Comparison of ENCODE assay signal across 18 cellular contexts in genomic region chr7:142152076-142152475, GRCh38. TPM values are rescaled to one million over a fixed set of nuclear protein-coding genes. Genes with fewer than 3 reads are reported as not detected.
DNase-seq lines count a peak whose midpoint lies in the region; ATAC-seq and TF ChIP-seq lines count a peak whose summit lies in the region.
"Had no signal": no experiment of that assay in that cellular context is flagged by ENCODE, and none has a peak within 500 bp of the region (broad histone marks: within the 10 kb centered on the region; RNA-seq: fewer than 3 reads in every experiment).

No MANE protein-coding gene starts in this region.

- no peaks in the 10 kb centered on the region for H3K36me3 ChIP-seq in psoas muscle (ENCODE audit: insufficient read depth in 1 of 2, low read depth in 1 of 2)
- H3K36me3 ChIP-seq: left lung, transverse colon had no signal

- DNase-seq in GM13977 (ENCODE audit: low spot score): peak; percentile 13
- peak; percentile 59 for DNase-seq in OCI-M2 (lab: John Stamatoyannopoulos, UW; ENCODE audit: unreplicated experiment)
- no peak for DNase-seq in kidney glomerular epithelial cell (lab: John Stamatoyannopoulos, UW)
- DNase-seq in DMS53 treated with DMSO at 0.1 percent for 48 hours (lab: John Stamatoyannopoulos, UW; ENCODE audit: unreplicated experiment): no peak
- no peak for DNase-seq in dorsolateral prefrontal cortex
- no peak for DNase-seq in psoas muscle
- DNase-seq: activated CD4-positive, alpha-beta T cell treated with anti-CD3 and anti-CD28 coated beads for 48 hours; activated T-cell treated with anti-CD3 and anti-CD28 coated beads, Interleukin-2, amount 50 U/mL, for 1 hour; H7; left lung; naive thymus-derived CD4-positive, alpha-beta T cell; NCI-H1105; NCI-H345; T-helper 1 cell; transverse colon had no signal

- 13 to 20% (median 20%) methylated on average over 1 of the region's 1 CpG for WGBS in psoas muscle, 3 donors

- no peak overlapping the region for H3K27ac ChIP-seq in dorsolateral prefrontal cortex
- no peak overlapping the region for H3K27ac ChIP-seq in psoas muscle
- H3K27ac ChIP-seq: left lung had no signal

- intact Hi-C loops in dorsolateral prefrontal cortex (cut with DNase I): no loop called here
- intact Hi-C loops in psoas muscle (cut with DNase I): no loop called here

- TF ChIP-seq CTCF in GM13977 (IDR thresholded peaks at IDR 0.05; ENCODE audit: extremely low read depth, insufficient read depth, missing control alignments): no peak
- no peak for TF ChIP-seq CTCF in dorsolateral prefrontal cortex (IDR thresholded peaks at IDR 0.05 in 54 of 56, conservative IDR thresholded peaks at IDR 0.05 in 2 of 56; ENCODE audit: low read depth in 1 of 56, partially characterized antibody in 56 of 56)
- no peak for TF ChIP-seq CTCF in psoas muscle (IDR thresholded peaks at IDR 0.05)

- H3K27me3 ChIP-seq in dorsolateral prefrontal cortex (peaks cover 0 to 11% (median 0%) of the 10 kb centered on the region in 45 donors), psoas muscle (ENCODE audit: insufficient read depth in 3 of 3, low read length in 2 of 3) (no peaks in the 10 kb centered on the region)
- H3K27me3 ChIP-seq: left lung, transverse colon had no signal

- no peaks in the 10 kb centered on the region for H3K4me1 ChIP-seq in psoas muscle
- H3K4me1 ChIP-seq: left lung had no signal

- no peaks in the 10 kb centered on the region for H3K9me3 ChIP-seq in psoas muscle
- H3K9me3 ChIP-seq: left lung, transverse colon had no signal

- in situ Hi-C loops in GM13977 (cut with MboI; ENCODE audit: low pct_unique_long_range_greater_than_20kb, low sequenced_read_pairs, unreplicated experiment): no loop called here

- H3K4me3 ChIP-seq in dorsolateral prefrontal cortex: no peak overlapping the region
- no peak overlapping the region for H3K4me3 ChIP-seq in psoas muscle
- H3K4me3 ChIP-seq: left lung, transverse colon had no signal

- ATAC-seq in GM19035 (IDR thresholded peaks at IDR 0.05; ENCODE audit: unreplicated experiment): peak; percentile 69
- peak; percentile 88 for ATAC-seq in HG03060 (IDR thresholded peaks at IDR 0.05; ENCODE audit: low read depth, unreplicated experiment)
- ATAC-seq in psoas muscle: no peak
- ATAC-seq: left lung; naive thymus-derived CD4-positive, alpha-beta T cell had no signal

RNA-seq across cellular contexts. Expression of gene MGAM2, which starts 40.6 kb away (rescaled TPM):
- 1 to 10 TPM in 6 of 120 experiments, under 1 TPM in 98, not detected in 16; 0.06 to 1.3 (median 0.33) TPM for total RNA-seq in dorsolateral prefrontal cortex
- total RNA-seq in psoas muscle: under 1 TPM in 1 of 4 donors, not detected in 3; 0.06 TPM
- under 1 TPM in 1 of 3 donors, not detected in 2; 0.03 TPM for polyA plus RNA-seq in psoas muscle
- total RNA-seq: epithelial cell of proximal tubule, H7 had no signal
- polyA plus RNA-seq: naive thymus-derived CD4-positive, alpha-beta T cell had no signal

Comparison
In these comparisons a context has a peak if more than half of its experiments do, and no peak if none do; other contexts are left out.
1. DNase-seq: peak in GM13977 (single experiment) and OCI-M2 (single experiment); none in kidney glomerular epithelial cell (single experiment), DMS53 treated with DMSO at 0.1 percent for 48 hours (single experiment), dorsolateral prefrontal cortex (0 of 10) and psoas muscle (0 of 2).
2. ATAC-seq: peak in GM19035 (single experiment) and HG03060 (single experiment); none in psoas muscle (0 of 4).